Comparison of ENCODE assay signal across 13 cellular contexts in the genomic region with DNA sequence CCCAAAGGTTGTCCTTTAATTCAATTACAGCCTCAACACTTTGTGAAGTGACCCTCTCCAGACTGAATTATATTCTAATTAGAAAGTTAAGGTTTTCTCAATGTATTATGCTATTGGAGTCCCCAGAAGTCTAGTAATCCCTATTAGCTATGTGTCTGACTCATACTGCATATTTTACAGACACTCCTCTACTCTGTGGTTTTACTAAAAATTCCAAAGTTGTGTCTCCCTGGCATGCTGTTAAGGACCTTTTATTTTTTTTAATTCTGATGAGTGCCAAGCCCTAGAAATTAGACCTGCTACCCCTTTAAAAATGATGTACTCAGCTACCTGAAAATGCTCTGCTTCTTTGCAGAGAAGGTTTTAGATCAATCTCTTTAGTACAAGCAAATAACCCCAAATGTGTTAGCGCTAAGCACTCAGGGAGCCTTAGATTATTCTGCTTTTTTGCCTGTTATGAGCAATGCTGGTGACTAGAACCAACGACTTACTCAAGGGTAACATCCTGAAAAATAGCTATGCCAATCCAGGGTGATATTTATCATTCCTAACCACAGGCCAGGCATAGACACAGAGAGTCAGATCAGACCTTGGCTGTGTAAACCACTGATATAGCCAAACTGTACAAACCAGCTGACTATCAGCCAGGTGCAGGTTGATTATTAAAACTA. TPM values are rescaled to one million over a fixed set of nuclear protein-coding genes. Genes with fewer than 3 reads are reported as not detected.
A peak's percentile ranks its signal among the peaks of the same experiment; 100 is the strongest.
DNase-seq lines count a peak whose midpoint lies in the region; ATAC-seq and TF ChIP-seq lines count a peak whose summit lies in the region.
"Had no signal": no experiment of that assay in that cellular context is flagged by ENCODE, and none has a peak within 500 bp of the region (broad histone marks: within the 10 kb centered on the region; RNA-seq: fewer than 3 reads in every experiment).

No MANE protein-coding gene starts in this region.

- TF ChIP-seq CTCF in breast epithelium (IDR thresholded peaks at IDR 0.05) (no peak), colonic mucosa (IDR thresholded peaks at IDR 0.05) (no peak)

- no peaks in the 10 kb centered on the region for H3K27me3 ChIP-seq in breast epithelium
- no peaks in the 10 kb centered on the region for H3K27me3 ChIP-seq in colonic mucosa
- H3K27me3 ChIP-seq: transverse colon had no signal

- no peak for TF ChIP-seq POLR2A in breast epithelium (IDR thresholded peaks at IDR 0.05)

- no peaks in the 10 kb centered on the region for H3K36me3 ChIP-seq in breast epithelium
- H3K36me3 ChIP-seq in colonic mucosa: no peaks in the 10 kb centered on the region
- H3K36me3 ChIP-seq: transverse colon had no signal

- intact Hi-C loops in breast epithelium (cut with DNase I; ENCODE audit: low total_unique reads) (no loop called here), colonic mucosa (cut with DNase I) (no loop called here)

- H3K9me3 ChIP-seq in breast epithelium (no peaks in the 10 kb centered on the region), colonic mucosa (no peaks in the 10 kb centered on the region)
- H3K9me3 ChIP-seq: mucosa of descending colon, transverse colon had no signal

- no peak for ATAC-seq in GM21529 (IDR thresholded peaks at IDR 0.05; ENCODE audit: unreplicated experiment)
- no peak for ATAC-seq in HG03521 (IDR thresholded peaks at IDR 0.05; ENCODE audit: unreplicated experiment)
- ATAC-seq: mucosa of descending colon had no signal

- H3K4me3 ChIP-seq in breast epithelium (no peak overlapping the region), colonic mucosa (no peak overlapping the region)
- H3K4me3 ChIP-seq: mucosa of descending colon, transverse colon had no signal

- DNase-seq in COLO829 (ENCODE audit: low spot score) (peak; percentile 87), LHCN-M2 (ENCODE audit: low read depth) (peak; percentile 92), breast epithelium (ENCODE audit: low spot score in 2 of 2) (no peak), non-pigmented ciliary epithelial cell (ENCODE audit: low read depth) (peak; percentile 57), T1000 (lab: John Stamatoyannopoulos, UW) (no peak), colonic mucosa (no peak)
- DNase-seq: mucosa of descending colon; NCI-H2029 treated with DMSO at 0.1 percent for 48 hours; stimulated activated CD4-positive, alpha-beta T cell treated with anti-CD3 and anti-CD28 coated beads, Interleukin-2, amount 100 ng/mL, for 24 hours; T-helper 1 cell; transverse colon had no signal

- H3K4me1 ChIP-seq in breast epithelium (peaks cover 0 to 6% of the 10 kb centered on the region in 2 donors), colonic mucosa (no peaks in the 10 kb centered on the region)
- H3K4me1 ChIP-seq: transverse colon had no signal

- H3K27ac ChIP-seq in breast epithelium (peak overlapping the region; percentile 2 to 53), colonic mucosa (no peak overlapping the region)
- H3K27ac ChIP-seq: transverse colon had no signal

- H3K9ac ChIP-seq in colonic mucosa (ENCODE audit: low read depth in 2 of 2, low read length in 2 of 2): no peak overlapping the region

RNA-seq across cellular contexts. Expression of gene CXCL13, which starts 26.1 kb away (rescaled TPM):
- total RNA-seq in LHCN-M2 (2014; rRNA removed) (not detected in 2 replicates), breast epithelium (1 to 10 TPM in 2 of 3 donors, not detected in 1; 2.9 to 6.2 TPM), colonic mucosa (1 to 10 TPM in 1 of 2 donors, under 1 TPM in 1; 0.35 to 1.1 TPM)
- not detected for polyA plus RNA-seq in LHCN-M2 (2012)

Comparison
In these comparisons a context has a peak if more than half of its experiments do, and no peak if none do; other contexts are left out.
1. DNase-seq: peak in COLO829 (single experiment), LHCN-M2 (single experiment) and non-pigmented ciliary epithelial cell (single experiment); none in breast epithelium (0 of 2), T1000 (single experiment) and colonic mucosa (single experiment).